In the genomic region with DNA sequence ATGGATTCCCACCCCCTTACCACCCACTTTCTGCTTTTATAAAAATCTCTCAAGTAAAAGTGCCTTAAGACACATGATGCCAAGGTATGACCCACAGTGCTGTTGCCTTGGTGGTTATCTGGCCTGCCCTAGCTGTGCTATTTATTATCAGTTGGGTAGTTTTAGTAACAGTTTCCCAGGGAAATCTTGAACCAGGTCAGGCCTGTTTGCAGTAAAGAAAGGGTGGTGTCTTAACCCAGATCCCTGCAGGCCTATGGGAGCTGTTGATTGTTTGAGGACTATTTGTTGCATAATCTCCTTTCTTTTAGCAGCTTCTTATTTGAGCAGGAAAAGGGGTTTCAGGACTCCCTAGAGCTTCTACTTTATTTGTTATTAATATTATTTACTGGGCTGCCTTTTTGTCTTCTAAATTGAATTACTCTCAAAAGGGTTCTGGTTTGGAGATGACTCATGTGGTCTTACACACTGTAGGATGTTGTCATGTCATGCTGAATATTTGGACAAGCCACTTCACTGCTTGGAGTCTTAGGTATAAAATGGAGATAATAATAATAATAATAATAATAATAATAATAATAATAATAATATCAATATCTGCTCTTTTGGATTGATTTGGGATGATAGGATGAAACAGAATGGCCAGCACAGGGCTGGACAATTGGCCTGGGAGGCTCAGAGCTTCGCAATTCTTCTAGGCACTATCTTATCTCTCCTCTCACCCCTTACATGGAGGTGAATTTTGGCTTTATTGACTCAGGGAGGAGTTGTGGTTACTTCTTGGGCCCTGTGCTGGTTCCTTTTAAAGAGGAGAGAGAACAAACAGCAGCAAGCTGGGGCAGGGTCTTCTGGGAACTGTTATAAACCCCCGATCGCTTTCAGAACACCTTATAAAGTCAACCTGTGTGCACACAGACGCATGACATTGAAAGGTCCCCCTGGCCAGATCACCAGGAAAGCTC, we compare ENCODE assay signal across 17 cellular contexts.
DNase-seq lines count a peak whose midpoint lies in the region; ATAC-seq and TF ChIP-seq lines count a peak whose summit lies in the region.
"Had no signal": no experiment of that assay in that cellular context is flagged by ENCODE, and none has a peak within 500 bp of the region (broad histone marks: within the 10 kb centered on the region; RNA-seq: fewer than 3 reads in every experiment).

No MANE protein-coding gene starts in this region.

- no peaks in the 10 kb centered on the region for H4K20me1 ChIP-seq in mammary epithelial cell (ENCODE audit: insufficient read depth, low read length)

- no TSS peak for BruUV-seq in MCF 10A (replicated peaks; lab: Mats Ljungman, UMichigan)
- BruUV-seq in mammary epithelial cell (replicated peaks; lab: Mats Ljungman, UMichigan) = no TSS peak

- no peaks in the 10 kb centered on the region for H3K27me3 ChIP-seq in mammary epithelial cell (ENCODE audit: insufficient read depth, low read length)
- no peaks in the 10 kb centered on the region for H3K27me3 ChIP-seq in right cardiac atrium (ENCODE audit: control insufficient read depth, insufficient read depth)
- H3K27me3 ChIP-seq in suprapubic skin = no peaks in the 10 kb centered on the region
- H3K27me3 ChIP-seq in CD4-positive, alpha-beta T cell (ENCODE audit: control insufficient read depth, insufficient read depth, low read length) = no peaks in the 10 kb centered on the region

- dilution Hi-C loops in mammary epithelial cell (cut with HindIII; ENCODE audit: low sequenced_read_pairs) = no loop called here

- no peak overlapping the region for H3K4me3 ChIP-seq in mammary epithelial cell (replicated peaks in 1 of 3; ENCODE audit: insufficient read depth in 1 of 3, low read depth in 2 of 3, low read length in 3 of 3)
- H3K4me3 ChIP-seq in cardiac fibroblast (replicated peaks in 1 of 2; ENCODE audit: low read depth in 2 of 2, low read length in 2 of 2) = no peak overlapping the region
- no peak overlapping the region for H3K4me3 ChIP-seq in right cardiac atrium (ENCODE audit: low read length)
- H3K4me3 ChIP-seq in suprapubic skin = no peak overlapping the region
- H3K4me3 ChIP-seq: SK-N-MC had no signal

- H3K4me1 Mint-ChIP-seq in MCF 10A (ENCODE audit: insufficient read depth, unreplicated experiment) = peaks cover 54% of the 10 kb centered on the region
- H3K4me1 Mint-ChIP-seq in CD4-positive, alpha-beta T cell (ENCODE audit: low read depth) = no peaks in the 10 kb centered on the region
- no peaks in the 10 kb centered on the region for H3K4me1 Mint-ChIP-seq in activated CD4-positive, alpha-beta T cell treated with anti-CD3 and anti-CD28 coated beads, Interleukin-2, amount 10 ng/mL, durations not matched to agents 24 days and 14 days
- H3K4me1 Mint-ChIP-seq: CD4-positive, alpha-beta memory T cell had no signal

- CTCF ChIA-PET in MCF 10A (lab: Yijun Ruan, JAX) (interaction anchor here (0.5 to 1.7 kb wide), 5 partner anchors 123 to 494 kb away, joined by 3 to 7 read pairs (median 3); no protein-coding TSS in a partner anchor), mammary epithelial cell (lab: Charles Lee; ENCODE audit: low non-redundant PET) (no interaction called here)
- CTCF ChIA-PET in CD4-positive, alpha-beta T cell (lab: Charles Lee) = no interaction called here

- no peak overlapping the region for H2AFZ ChIP-seq in mammary epithelial cell (ENCODE audit: low read depth, low read length)

- no peaks in the 10 kb centered on the region for H3K27me3 Mint-ChIP-seq in MCF 10A (ENCODE audit: insufficient read depth, unreplicated experiment)
- peaks cover 11% of the 10 kb centered on the region for H3K27me3 Mint-ChIP-seq in CD4-positive, alpha-beta T cell
- H3K27me3 Mint-ChIP-seq in activated CD4-positive, alpha-beta T cell treated with anti-CD3 and anti-CD28 coated beads, Interleukin-2, amount 10 ng/mL, durations not matched to agents 24 days and 14 days = no peaks in the 10 kb centered on the region

- H3K9me3 Mint-ChIP-seq in MCF 10A (ENCODE audit: unreplicated experiment) = no peaks in the 10 kb centered on the region
- H3K9me3 Mint-ChIP-seq in CD4-positive, alpha-beta T cell = no peaks in the 10 kb centered on the region
- H3K9me3 Mint-ChIP-seq in activated CD4-positive, alpha-beta T cell treated with anti-CD3 and anti-CD28 coated beads, Interleukin-2, amount 10 ng/mL, durations not matched to agents 24 days and 14 days = no peaks in the 10 kb centered on the region
- H3K9me3 Mint-ChIP-seq: CD4-positive, alpha-beta memory T cell had no signal

- H3K36me3 Mint-ChIP-seq in MCF 10A (ENCODE audit: insufficient read depth, unreplicated experiment) = no peaks in the 10 kb centered on the region
- no peaks in the 10 kb centered on the region for H3K36me3 Mint-ChIP-seq in CD4-positive, alpha-beta T cell (ENCODE audit: low read depth)
- no peaks in the 10 kb centered on the region for H3K36me3 Mint-ChIP-seq in activated CD4-positive, alpha-beta T cell treated with anti-CD3 and anti-CD28 coated beads, Interleukin-2, amount 10 ng/mL, durations not matched to agents 24 days and 14 days (ENCODE audit: low read depth)
- H3K36me3 Mint-ChIP-seq: CD4-positive, alpha-beta memory T cell had no signal

- no peak overlapping the region for H3K4me3 Mint-ChIP-seq in MCF 10A (ENCODE audit: unreplicated experiment)
- H3K4me3 Mint-ChIP-seq in CD4-positive, alpha-beta T cell = no peak overlapping the region
- H3K4me3 Mint-ChIP-seq in activated CD4-positive, alpha-beta T cell treated with anti-CD3 and anti-CD28 coated beads, Interleukin-2, amount 10 ng/mL, durations not matched to agents 24 days and 14 days = no peak overlapping the region
- H3K4me3 Mint-ChIP-seq: CD4-positive, alpha-beta memory T cell had no signal

- H3K79me2 ChIP-seq in mammary epithelial cell (ENCODE audit: insufficient read depth, low read length) = no peaks in the 10 kb centered on the region

- DNase-seq in MCF 10A (ENCODE audit: unreplicated experiment) = peak; percentile 25
- no peak for DNase-seq in mammary epithelial cell
- DNase-seq in cardiac fibroblast (ENCODE audit: low read depth in 2 of 2) = peak; percentile 51 to 68
- DNase-seq in right cardiac atrium = peak in 1 of 3 donors; percentile 58
- DNase-seq in suprapubic skin (ENCODE audit: low spot score in 2 of 2) = no peak
- no peak for DNase-seq in CD4-positive, alpha-beta T cell
- no peak for DNase-seq in activated CD4-positive, alpha-beta T cell treated with anti-CD3 and anti-CD28 coated beads, Interleukin-2, amount 10 ng/mL, durations not matched to agents 24 days and 14 days
- no peak for DNase-seq in GOT3 (lab: John Stamatoyannopoulos, UW)
- DNase-seq: CD4-positive, alpha-beta memory T cell; DMS153; GF-D8; NCI-H1092 treated with DMSO at 0.1 percent for 48 hours; NCI-H2081 treated with DMSO at 0.1 percent for 48 hours; NK-92 treated with Interleukin-12 subunit alpha and Interleukin-12 subunit beta, amount 100 ng/mL, for 24 hours; SHP77 had no signal

- peaks cover 4% of the 10 kb centered on the region for H3K9me3 ChIP-seq in mammary epithelial cell (replicated peaks; ENCODE audit: insufficient read depth, low read length)
- no peaks in the 10 kb centered on the region for H3K9me3 ChIP-seq in right cardiac atrium (ENCODE audit: control insufficient read depth, low read length)
- H3K9me3 ChIP-seq in suprapubic skin = no peaks in the 10 kb centered on the region
- no peaks in the 10 kb centered on the region for H3K9me3 ChIP-seq in CD4-positive, alpha-beta T cell (ENCODE audit: control insufficient read depth, low read length)

- H3K9ac ChIP-seq in mammary epithelial cell (ENCODE audit: insufficient read depth, low read length) = no peak overlapping the region

- TF ChIP-seq CTCF in MCF 10A (IDR thresholded peaks at IDR 0.05; ENCODE audit: unreplicated experiment) (no peak), mammary epithelial cell (conservative IDR thresholded peaks at IDR 0.05 in 1 of 2, IDR thresholded peaks at IDR 0.05 in 1 of 2; ENCODE audit: extremely low read depth in 1 of 2, insufficient read depth in 1 of 2, low read depth in 1 of 2, low read length in 2 of 2) (no peak), cardiac fibroblast (IDR thresholded peaks at IDR 0.05; ENCODE audit: low read depth, low read length) (no peak), suprapubic skin (IDR thresholded peaks at IDR 0.05) (no peak)
- no peak for TF ChIP-seq CTCF in CD4-positive, alpha-beta T cell (IDR thresholded peaks at IDR 0.05)

- 14% methylated on average over 1 of the region's 4 CpGs for WGBS in mammary epithelial cell (ENCODE audit: low coverage, missing lambda C conversion rate)
- WGBS in right cardiac atrium = 53% methylated on average over 4 of the region's 4 CpGs
- 72% methylated on average over 4 of the region's 4 CpGs for WGBS in suprapubic skin

- H3K36me3 ChIP-seq in mammary epithelial cell (ENCODE audit: insufficient read depth, low read length) (no peaks in the 10 kb centered on the region), suprapubic skin (no peaks in the 10 kb centered on the region)

- in situ Hi-C loops in mammary epithelial cell (cut with MboI; ENCODE audit: low sequenced_read_pairs in 2 of 2) = loop anchor here (10.0 to 25.0 kb wide), 2 partner anchors 287 to 590 kb away; a partner anchor contains a TSS

- no peaks in the 10 kb centered on the region for H3K4me1 ChIP-seq in mammary epithelial cell (ENCODE audit: insufficient read depth, low read length)
- H3K4me1 ChIP-seq in right cardiac atrium (ENCODE audit: control insufficient read depth, insufficient read depth, low read length) = peaks cover 3% of the 10 kb centered on the region
- H3K4me1 ChIP-seq in suprapubic skin = peaks cover 18% of the 10 kb centered on the region

- H3K27ac ChIP-seq in mammary epithelial cell (ENCODE audit: insufficient read depth, low read depth, low read length) (no peak overlapping the region), right cardiac atrium (ENCODE audit: low read length) (peak overlapping the region; percentile 75), suprapubic skin (peak overlapping the region; percentile 53)
- no peak overlapping the region for H3K27ac ChIP-seq in CD4-positive, alpha-beta T cell (ENCODE audit: low read depth, low read length)
- H3K27ac ChIP-seq: 22Rv1, SK-N-MC had no signal

- intact Hi-C loops in MCF 10A (cut with micrococcal nuclease) = no loop called here
- intact Hi-C loops in mammary epithelial cell (cut with micrococcal nuclease) = no loop called here
- intact Hi-C loops in right cardiac atrium (cut with DNase I) = loop anchor here in 1 of 4 donors (10.0 kb wide), 1 partner anchor 117 kb away; no protein-coding TSS in a partner anchor
- intact Hi-C loops in CD4-positive, alpha-beta T cell (cut with DNase I, micrococcal nuclease) = no loop called here
- intact Hi-C loops in activated CD4-positive, alpha-beta T cell treated with anti-CD3 and anti-CD28 coated beads, Interleukin-2, amount 10 ng/mL, durations not matched to agents 24 days and 14 days (cut with micrococcal nuclease) = no loop called here

- H3K27ac Mint-ChIP-seq in MCF 10A (ENCODE audit: low read depth, unreplicated experiment) = peak overlapping the region; percentile 96
- no peak overlapping the region for H3K27ac Mint-ChIP-seq in CD4-positive, alpha-beta T cell
- no peak overlapping the region for H3K27ac Mint-ChIP-seq in activated CD4-positive, alpha-beta T cell treated with anti-CD3 and anti-CD28 coated beads, Interleukin-2, amount 10 ng/mL, durations not matched to agents 24 days and 14 days
- H3K27ac Mint-ChIP-seq: CD4-positive, alpha-beta memory T cell had no signal

- no peak overlapping the region for H3K4me2 ChIP-seq in mammary epithelial cell (ENCODE audit: insufficient read depth, low read depth, low read length)

- TF ChIP-seq POLR2A in suprapubic skin (IDR thresholded peaks at IDR 0.05) = no peak

- no peak for TF ChIP-seq EP300 in suprapubic skin (IDR thresholded peaks at IDR 0.05)

- peak; percentile 26 to 48 for ATAC-seq in right cardiac atrium
- no peak for ATAC-seq in CD4-positive, alpha-beta T cell (ENCODE audit: poor library complexity)

- POLR2A ChIA-PET in MCF 10A (lab: Yijun Ruan, JAX) = interaction anchor here (0.6 to 1.2 kb wide), 5 partner anchors 151 to 298 kb away, joined by 3 to 5 read pairs (median 3); no protein-coding TSS in a partner anchor
- POLR2A ChIA-PET in CD4-positive, alpha-beta T cell (lab: Charles Lee) = no interaction called here

Comparison
In these comparisons a context has a peak if more than half of its experiments do, and no peak if none do; other contexts are left out.
1. DNase-seq: peak in MCF 10A (single experiment) and cardiac fibroblast (2 of 2); none in mammary epithelial cell (single experiment), suprapubic skin (0 of 2), CD4-positive, alpha-beta T cell (0 of 10), activated CD4-positive, alpha-beta T cell treated with anti-CD3 and anti-CD28 coated beads, Interleukin-2, amount 10 ng/mL, durations not matched to agents 24 days and 14 days (single experiment) and GOT3 (single experiment).
2. H3K27ac ChIP-seq: peak in right cardiac atrium (single experiment) and suprapubic skin (single experiment); none in mammary epithelial cell (single experiment) and CD4-positive, alpha-beta T cell (single experiment).